10 cellular contexts compared by ENCODE assay signal in the genomic region with DNA sequence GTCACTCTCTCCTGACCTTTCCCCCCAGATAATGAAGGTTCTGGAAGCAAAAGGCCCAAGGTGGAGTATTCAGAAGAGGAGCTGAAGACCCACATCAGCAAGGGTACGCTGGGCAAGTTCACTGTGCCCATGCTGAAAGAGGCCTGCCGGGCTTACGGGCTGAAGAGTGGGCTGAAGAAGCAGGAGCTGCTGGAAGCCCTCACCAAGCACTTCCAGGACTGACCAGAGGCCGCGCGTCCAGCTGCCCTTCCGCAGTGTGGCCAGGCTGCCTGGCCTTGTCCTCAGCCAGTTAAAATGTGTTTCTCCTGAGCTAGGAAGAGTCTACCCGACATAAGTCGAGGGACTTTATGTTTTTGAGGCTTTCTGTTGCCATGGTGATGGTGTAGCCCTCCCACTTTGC. TPM values are rescaled to one million over a fixed set of nuclear protein-coding genes. Genes with fewer than 3 reads are reported as not detected.
DNase-seq lines count a peak whose midpoint lies in the region; ATAC-seq and TF ChIP-seq lines count a peak whose summit lies in the region.
"Not testable (repeated sequence)": the region's sequence is repeated elsewhere in the genome, so short reads cannot be mapped to it uniquely, and the experiment has no call there.
"Had no signal": no experiment of that assay in that cellular context is flagged by ENCODE, and none has a peak within 500 bp of the region (broad histone marks: within the 10 kb centered on the region; RNA-seq: fewer than 3 reads in every experiment).

No MANE protein-coding gene starts in this region.

- not testable (repeated sequence) for H3K4me3 Mint-ChIP-seq in WTC11; activated T-helper 1 cell treated with anti-CD3 and anti-CD28 coated beads, Interleukin-12 subunit alpha, Interleukin-12 subunit beta, Interleukin-2, Interleukin-4 antibody, amounts not matched to agents 30 ng/mL and 10 ng/mL and 1 ng/mL, durations not matched to agents 14 hours and 24 hours and 36 hours; activated naive CD8-positive, alpha-beta T cell treated with anti-CD3 and anti-CD28 coated beads for 36 hours; memory B cell; osteocyte (ENCODE audit: unreplicated experiment); stimulated activated naive CD8-positive, alpha-beta T cell treated with anti-CD3 and anti-CD28 coated beads, Interleukin-15, Interleukin-2, amounts not matched to agents 100 ng/mL and 50 ng/mL, for 24 hours

- not testable (repeated sequence) for H3K27me3 Mint-ChIP-seq in WTC11 (ENCODE audit: low read depth); activated T-helper 1 cell treated with anti-CD3 and anti-CD28 coated beads, Interleukin-12 subunit alpha, Interleukin-12 subunit beta, Interleukin-2, Interleukin-4 antibody, amounts not matched to agents 30 ng/mL and 10 ng/mL and 1 ng/mL, durations not matched to agents 14 hours and 24 hours and 36 hours (ENCODE audit: insufficient read depth); activated naive CD8-positive, alpha-beta T cell treated with anti-CD3 and anti-CD28 coated beads for 36 hours; memory B cell; osteocyte (ENCODE audit: unreplicated experiment); stimulated activated naive CD8-positive, alpha-beta T cell treated with anti-CD3 and anti-CD28 coated beads, Interleukin-15, Interleukin-2, amounts not matched to agents 100 ng/mL and 50 ng/mL, for 24 hours

- H3K27ac ChIP-seq in 22Rv1 = peak overlapping the region; percentile 99; the same call in 1 of the 2 replicates
- H3K27ac ChIP-seq in epithelial cell of prostate = peak overlapping the region; percentile 65

- TF ChIP-seq CTCF in 22Rv1 (IDR thresholded peaks at IDR 0.05); WTC11 (IDR thresholded peaks at IDR 0.05); osteocyte (IDR thresholded peaks at IDR 0.05): not testable (repeated sequence)

- not testable (repeated sequence) for DNase-seq in WTC11 (ENCODE audit: low spot score); activated T-helper 1 cell treated with anti-CD3 and anti-CD28 coated beads, Interleukin-12 subunit alpha, Interleukin-12 subunit beta, Interleukin-2, Interleukin-4 antibody, amounts not matched to agents 30 ng/mL and 10 ng/mL and 1 ng/mL, durations not matched to agents 14 hours and 24 hours and 36 hours (ENCODE audit: low spot score); activated naive CD8-positive, alpha-beta T cell treated with anti-CD3 and anti-CD28 coated beads for 36 hours; epithelial cell of prostate (ENCODE audit: low read depth, low spot score); memory B cell (ENCODE audit: low spot score in 2 of 2); osteocyte (ENCODE audit: extremely low spot score, unreplicated experiment)

- H3K4me1 Mint-ChIP-seq in WTC11 = peaks cover 12% of the 10 kb centered on the region
- H3K4me1 Mint-ChIP-seq in activated T-helper 1 cell treated with anti-CD3 and anti-CD28 coated beads, Interleukin-12 subunit alpha, Interleukin-12 subunit beta, Interleukin-2, Interleukin-4 antibody, amounts not matched to agents 30 ng/mL and 10 ng/mL and 1 ng/mL, durations not matched to agents 14 hours and 24 hours and 36 hours (ENCODE audit: low read depth) = peaks cover 11% of the 10 kb centered on the region
- H3K4me1 Mint-ChIP-seq in activated naive CD8-positive, alpha-beta T cell treated with anti-CD3 and anti-CD28 coated beads for 36 hours = peaks cover 12% of the 10 kb centered on the region
- H3K4me1 Mint-ChIP-seq in memory B cell; stimulated activated naive CD8-positive, alpha-beta T cell treated with anti-CD3 and anti-CD28 coated beads, Interleukin-15, Interleukin-2, amounts not matched to agents 100 ng/mL and 50 ng/mL, for 24 hours (ENCODE audit: low read depth): not testable (repeated sequence)
- H3K4me1 Mint-ChIP-seq in osteocyte (ENCODE audit: unreplicated experiment) = peaks cover 12% of the 10 kb centered on the region

- not testable (repeated sequence) for H3K9me3 Mint-ChIP-seq in WTC11; activated T-helper 1 cell treated with anti-CD3 and anti-CD28 coated beads, Interleukin-12 subunit alpha, Interleukin-12 subunit beta, Interleukin-2, Interleukin-4 antibody, amounts not matched to agents 30 ng/mL and 10 ng/mL and 1 ng/mL, durations not matched to agents 14 hours and 24 hours and 36 hours; activated naive CD8-positive, alpha-beta T cell treated with anti-CD3 and anti-CD28 coated beads for 36 hours; memory B cell; osteocyte (ENCODE audit: unreplicated experiment); stimulated activated naive CD8-positive, alpha-beta T cell treated with anti-CD3 and anti-CD28 coated beads, Interleukin-15, Interleukin-2, amounts not matched to agents 100 ng/mL and 50 ng/mL, for 24 hours

- ATAC-seq in WTC11; memory B cell (ENCODE audit: low read depth): not testable (repeated sequence)

- POLR2A ChIA-PET in WTC11 (lab: Charles Lee) = interaction anchor here (0.5 kb wide), 1 partner anchor 176 kb away, joined by 3 read pairs; no protein-coding TSS in a partner anchor

- CTCF ChIA-PET in WTC11 (lab: Charles Lee) = not testable (repeated sequence)

- H3K27ac Mint-ChIP-seq in WTC11 = peak overlapping the region; percentile 56; the same call in 1 of the 2 replicates
- H3K27ac Mint-ChIP-seq in activated T-helper 1 cell treated with anti-CD3 and anti-CD28 coated beads, Interleukin-12 subunit alpha, Interleukin-12 subunit beta, Interleukin-2, Interleukin-4 antibody, amounts not matched to agents 30 ng/mL and 10 ng/mL and 1 ng/mL, durations not matched to agents 14 hours and 24 hours and 36 hours = peak overlapping the region; percentile 6
- H3K27ac Mint-ChIP-seq in activated naive CD8-positive, alpha-beta T cell treated with anti-CD3 and anti-CD28 coated beads for 36 hours = peak overlapping the region; percentile 38
- peak overlapping the region; percentile 72 for H3K27ac Mint-ChIP-seq in memory B cell
- H3K27ac Mint-ChIP-seq in osteocyte (ENCODE audit: unreplicated experiment) = peak overlapping the region; percentile 60
- H3K27ac Mint-ChIP-seq in stimulated activated naive CD8-positive, alpha-beta T cell treated with anti-CD3 and anti-CD28 coated beads, Interleukin-15, Interleukin-2, amounts not matched to agents 100 ng/mL and 50 ng/mL, for 24 hours = peak overlapping the region; percentile 61

- intact Hi-C loops in activated T-helper 1 cell treated with anti-CD3 and anti-CD28 coated beads, Interleukin-12 subunit alpha, Interleukin-12 subunit beta, Interleukin-2, Interleukin-4 antibody, amounts not matched to agents 30 ng/mL and 10 ng/mL and 1 ng/mL, durations not matched to agents 14 hours and 24 hours and 36 hours (cut with micrococcal nuclease) = not testable (repeated sequence)

- H3K36me3 Mint-ChIP-seq in WTC11 (peaks cover 36% of the 10 kb centered on the region), memory B cell (peaks cover 16% of the 10 kb centered on the region), osteocyte (ENCODE audit: unreplicated experiment) (peaks cover 32% of the 10 kb centered on the region)
- H3K36me3 Mint-ChIP-seq in activated T-helper 1 cell treated with anti-CD3 and anti-CD28 coated beads, Interleukin-12 subunit alpha, Interleukin-12 subunit beta, Interleukin-2, Interleukin-4 antibody, amounts not matched to agents 30 ng/mL and 10 ng/mL and 1 ng/mL, durations not matched to agents 14 hours and 24 hours and 36 hours (ENCODE audit: low read depth) = peaks cover 36% of the 10 kb centered on the region
- peaks cover 21% of the 10 kb centered on the region for H3K36me3 Mint-ChIP-seq in activated naive CD8-positive, alpha-beta T cell treated with anti-CD3 and anti-CD28 coated beads for 36 hours
- peaks cover 60% of the 10 kb centered on the region for H3K36me3 Mint-ChIP-seq in stimulated activated naive CD8-positive, alpha-beta T cell treated with anti-CD3 and anti-CD28 coated beads, Interleukin-15, Interleukin-2, amounts not matched to agents 100 ng/mL and 50 ng/mL, for 24 hours (ENCODE audit: low read depth)

RNA-seq across cellular contexts. Expression of a gene that starts 25.1 kb away (rescaled TPM):
- total RNA-seq in WTC11 (2021) (188 to 207 TPM (median 188 TPM) in 3 replicates), osteocyte (126 and 128 TPM in 2 replicates)
- 337 and 339 TPM in 2 replicates for total RNA-seq in activated T-helper 1 cell treated with anti-CD3 and anti-CD28 coated beads, Interleukin-12 subunit alpha, Interleukin-12 subunit beta, Interleukin-2, Interleukin-4 antibody, amounts not matched to agents 30 ng/mL and 10 ng/mL and 1 ng/mL, durations not matched to agents 14 hours and 24 hours and 36 hours
- total RNA-seq in activated naive CD8-positive, alpha-beta T cell treated with anti-CD3 and anti-CD28 coated beads for 36 hours = 100 to 1,000 TPM; 339 to 357 TPM

RNA-seq across cellular contexts. Expression of a gene that starts 35.7 kb away (rescaled TPM):
- total RNA-seq in WTC11 (2021) (0.16 to 1.1 TPM (median 0.35 TPM) in 3 replicates), osteocyte (not detected in 2 replicates)
- total RNA-seq in activated T-helper 1 cell treated with anti-CD3 and anti-CD28 coated beads, Interleukin-12 subunit alpha, Interleukin-12 subunit beta, Interleukin-2, Interleukin-4 antibody, amounts not matched to agents 30 ng/mL and 10 ng/mL and 1 ng/mL, durations not matched to agents 14 hours and 24 hours and 36 hours = 22.3 TPM in 2 replicates
- 10 to 100 TPM; 23.4 to 28.8 TPM for total RNA-seq in activated naive CD8-positive, alpha-beta T cell treated with anti-CD3 and anti-CD28 coated beads for 36 hours
- total RNA-seq: G401, MCF 10A had no signal

RNA-seq across cellular contexts. Expression of a gene that starts 42.5 kb away (rescaled TPM):
- 410 to 474 TPM (median 420 TPM) in 3 replicates for total RNA-seq in WTC11 (2021)
- total RNA-seq in activated T-helper 1 cell treated with anti-CD3 and anti-CD28 coated beads, Interleukin-12 subunit alpha, Interleukin-12 subunit beta, Interleukin-2, Interleukin-4 antibody, amounts not matched to agents 30 ng/mL and 10 ng/mL and 1 ng/mL, durations not matched to agents 14 hours and 24 hours and 36 hours = 367 and 368 TPM in 2 replicates
- total RNA-seq in activated naive CD8-positive, alpha-beta T cell treated with anti-CD3 and anti-CD28 coated beads for 36 hours = 100 to 1,000 TPM; 498 to 502 TPM
- total RNA-seq in osteocyte = 211 and 218 TPM in 2 replicates

RNA-seq across cellular contexts. Expression of a gene that starts 42.8 kb away (rescaled TPM):
- total RNA-seq in WTC11 (2021) (30.3 to 32.2 TPM (median 30.4 TPM) in 3 replicates), osteocyte (26.2 and 29.9 TPM in 2 replicates)
- total RNA-seq in activated T-helper 1 cell treated with anti-CD3 and anti-CD28 coated beads, Interleukin-12 subunit alpha, Interleukin-12 subunit beta, Interleukin-2, Interleukin-4 antibody, amounts not matched to agents 30 ng/mL and 10 ng/mL and 1 ng/mL, durations not matched to agents 14 hours and 24 hours and 36 hours = 84.8 and 86.4 TPM in 2 replicates
- 10 to 100 TPM; 67.0 to 78.8 TPM for total RNA-seq in activated naive CD8-positive, alpha-beta T cell treated with anti-CD3 and anti-CD28 coated beads for 36 hours

Comparison
In these comparisons a context has a peak if more than half of its experiments do, and no peak if none do; other contexts are left out.
1. H3K27ac Mint-ChIP-seq: peak in every context shown above with its lines; median percentile 72 in memory B cell; 61 in stimulated activated naive CD8-positive, alpha-beta T cell treated with anti-CD3 and anti-CD28 coated beads, Interleukin-15, Interleukin-2, amounts not matched to agents 100 ng/mL and 50 ng/mL, for 24 hours; 60 in osteocyte; 56 in WTC11; 38 in activated naive CD8-positive, alpha-beta T cell treated with anti-CD3 and anti-CD28 coated beads for 36 hours; 6 in activated T-helper 1 cell treated with anti-CD3 and anti-CD28 coated beads, Interleukin-12 subunit alpha, Interleukin-12 subunit beta, Interleukin-2, Interleukin-4 antibody, amounts not matched to agents 30 ng/mL and 10 ng/mL and 1 ng/mL, durations not matched to agents 14 hours and 24 hours and 36 hours.
2. RNA of a gene that starts 35.7 kb away (total RNA-seq): 23.4 to 28.8 TPM in activated naive CD8-positive, alpha-beta T cell treated with anti-CD3 and anti-CD28 coated beads for 36 hours and 22.3 TPM in activated T-helper 1 cell treated with anti-CD3 and anti-CD28 coated beads, Interleukin-12 subunit alpha, Interleukin-12 subunit beta, Interleukin-2, Interleukin-4 antibody, amounts not matched to agents 30 ng/mL and 10 ng/mL and 1 ng/mL, durations not matched to agents 14 hours and 24 hours and 36 hours; 0.16 to 1.1 TPM in WTC11 and not detected in osteocyte; every median in the first group is over 10 times any median in the second.